Comparison of ENCODE assay signal across 26 cellular contexts in genomic region chr3:134295930-134296329, GRCh38.
"Had no signal": no experiment of that assay in that cellular context is flagged by ENCODE, and none has a peak within 500 bp of the region (broad histone marks: within the 10 kb centered on the region; RNA-seq: fewer than 3 reads in every experiment).

No MANE protein-coding gene starts in this region.

- H3K36me3 ChIP-seq: colonic mucosa, esophagus squamous epithelium, gastrocnemius medialis, heart right ventricle, left lung, lower lobe of right lung had no signal

- H3K4me1 Mint-ChIP-seq: naive B cell had no signal

- H3K27me3 Mint-ChIP-seq: effector memory CD8-positive, alpha-beta T cell had no signal

- H3K4me3 ChIP-seq: colonic mucosa, esophagus squamous epithelium, gastrocnemius medialis, heart right ventricle, left lung, lower lobe of right lung, mucosa of descending colon had no signal

- H3K27ac ChIP-seq: colonic mucosa, epithelial cell of prostate, esophagus squamous epithelium, gastrocnemius medialis, heart right ventricle, left lung, lower lobe of right lung had no signal

- H3K27ac Mint-ChIP-seq: dendritic cell treated with granulocyte-macrophage colony-stimulating factor and Interleukin-4, amounts not matched to agents 40 ng/mL and 50 ng/mL, for 4 days; effector memory CD8-positive, alpha-beta T cell; mesothelial cell of epicardium; naive thymus-derived CD8-positive, alpha-beta T cell had no signal

- FAIRE-seq: keratinocyte had no signal

- H3K4me3 Mint-ChIP-seq: dendritic cell treated with granulocyte-macrophage colony-stimulating factor and Interleukin-4, amounts not matched to agents 40 ng/mL and 50 ng/mL, for 4 days; effector memory CD8-positive, alpha-beta T cell; mesothelial cell of epicardium; naive B cell; naive thymus-derived CD8-positive, alpha-beta T cell had no signal

- H3K36me3 Mint-ChIP-seq: naive B cell; naive thymus-derived CD8-positive, alpha-beta T cell had no signal

- ATAC-seq: effector memory CD8-positive, alpha-beta T cell; esophagus mucosa; gastrocnemius medialis; heart right ventricle; left cardiac atrium; left lung; left ventricle myocardium superior; lower lobe of right lung; mucosa of descending colon; naive thymus-derived CD8-positive, alpha-beta T cell had no signal

- H3K4me1 ChIP-seq: colonic mucosa had no signal

- DNase-seq: colonic mucosa; cortex of kidney; effector CD8-positive, alpha-beta T cell; effector memory CD8-positive, alpha-beta T cell; erythroblast; esophagus squamous epithelium; foreskin fibroblast; foreskin melanocyte; gastrocnemius medialis; glutamatergic neuron; head of caudate nucleus; heart right ventricle; hippocampal formation; left cardiac atrium; left lung; left ventricle myocardium superior; lower lobe of right lung; mesenchymal stem cell; mucosa of descending colon; naive B cell; naive thymus-derived CD8-positive, alpha-beta T cell had no signal

- H3K27me3 ChIP-seq: colonic mucosa, esophagus squamous epithelium, gastrocnemius medialis, heart right ventricle, left lung had no signal

- H3K9me3 Mint-ChIP-seq: effector memory CD8-positive, alpha-beta T cell had no signal

- H3K9me3 ChIP-seq: colonic mucosa, esophagus squamous epithelium, gastrocnemius medialis, left lung, lower lobe of right lung, mucosa of descending colon had no signal
